Comparison of ENCODE assay signal across 10 cellular contexts in the genomic region with DNA sequence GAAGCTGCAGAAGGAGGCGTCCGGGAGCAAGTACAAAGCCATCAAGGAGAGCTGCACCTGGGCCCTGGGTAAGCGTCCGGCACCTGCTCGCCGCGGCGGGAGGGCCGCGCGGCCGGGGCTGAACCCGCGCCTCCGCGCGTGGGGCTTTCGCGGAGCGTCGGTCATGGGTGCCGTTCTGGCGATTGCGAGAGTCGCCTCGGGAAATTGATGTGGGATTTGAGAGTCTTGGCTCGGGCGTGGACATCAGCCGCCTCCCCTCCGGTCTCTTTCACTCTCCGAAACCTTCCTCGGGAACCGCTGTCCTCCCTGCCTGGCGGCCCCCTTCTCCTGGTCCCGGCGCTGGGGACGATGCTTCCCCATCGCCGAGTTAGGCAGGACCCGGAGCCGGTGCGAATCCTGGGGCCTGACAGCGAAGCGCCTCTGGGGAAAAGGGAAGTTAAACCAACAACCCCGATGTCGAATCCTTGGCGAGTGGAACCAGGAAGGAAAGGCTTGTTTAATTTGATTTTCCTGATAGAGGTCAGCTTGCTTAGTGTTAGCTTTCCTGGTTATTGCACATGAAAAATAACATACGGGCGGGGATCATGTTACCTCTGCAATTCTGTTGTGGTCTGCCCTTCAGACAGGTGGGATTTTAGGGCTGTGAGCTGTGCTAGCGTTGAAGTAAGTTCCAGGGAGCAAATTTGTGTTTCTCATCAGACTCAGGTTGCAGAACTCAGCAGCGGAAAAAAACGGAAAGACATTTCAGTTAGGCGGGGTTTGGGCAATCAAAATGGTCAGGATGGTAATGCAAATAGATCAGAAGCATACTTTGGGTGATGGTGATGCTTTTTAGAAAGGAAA. TPM values are rescaled to one million over a fixed set of nuclear protein-coding genes. Genes with fewer than 3 reads are reported as not detected.
DNase-seq lines count a peak whose midpoint lies in the region; ATAC-seq, FAIRE-seq and TF ChIP-seq lines count a peak whose summit lies in the region.
"Had no signal": no experiment of that assay in that cellular context is flagged by ENCODE, and none has a peak within 500 bp of the region (broad histone marks: within the 10 kb centered on the region; RNA-seq: fewer than 3 reads in every experiment).

No MANE protein-coding gene starts in this region.

- no peaks in the 10 kb centered on the region for H3K9me3 Mint-ChIP-seq in astrocyte (ENCODE audit: unreplicated experiment)

- intact Hi-C loops in sciatic nerve (cut with DNase I) (no loop called here), OCI-LY7 (cut with micrococcal nuclease; ENCODE audit: unreplicated experiment) (no loop called here)

- H3K9ac ChIP-seq in astrocyte (ENCODE audit: low read length) (peak overlapping the region; percentile 68), iPS-18a (ENCODE audit: low read length) (peak overlapping the region; percentile 49)

- peak; percentile 52 for ATAC-seq in sciatic nerve

- TF ChIP-seq CTCF in astrocyte (IDR thresholded peaks at IDR 0.05; ENCODE audit: insufficient read depth, low read depth, low read length) (no peak), OCI-LY7 (conservative IDR thresholded peaks at IDR 0.05; ENCODE audit: low read length) (no peak)

- H3K9me3 ChIP-seq in HAP-1 (no peaks in the 10 kb centered on the region), astrocyte (ENCODE audit: insufficient read depth, low read depth, low read length) (no peaks in the 10 kb centered on the region), iPS-18a (ENCODE audit: control insufficient read depth, low read depth, low read length) (no peaks in the 10 kb centered on the region), OCI-LY7 (ENCODE audit: low read length) (no peaks in the 10 kb centered on the region)

- H3K36me3 ChIP-seq in HAP-1 (replicated peaks) (no peaks in the 10 kb centered on the region), astrocyte (ENCODE audit: insufficient read depth, low read length) (no peaks in the 10 kb centered on the region), iPS-18a (ENCODE audit: control insufficient read depth, low read depth, low read length) (no peaks in the 10 kb centered on the region), OCI-LY7 (ENCODE audit: insufficient read depth, low read length) (no peaks in the 10 kb centered on the region)

- POLR2A ChIA-PET in OCI-LY7 (lab: Charles Lee) = no interaction called here

- H3K4me2 ChIP-seq in astrocyte (ENCODE audit: low read length) (peak overlapping the region; percentile 90), OCI-LY7 (ENCODE audit: low read length) (no peak overlapping the region)

- no peaks in the 10 kb centered on the region for H3K79me2 ChIP-seq in astrocyte (ENCODE audit: insufficient read depth, low read length)
- no peaks in the 10 kb centered on the region for H3K79me2 ChIP-seq in OCI-LY7 (ENCODE audit: insufficient read depth, low read depth, low read length)

- peaks cover 36% of the 10 kb centered on the region for H3K27me3 Mint-ChIP-seq in astrocyte (ENCODE audit: low read depth, unreplicated experiment)

- CTCF ChIA-PET in OCI-LY7 (lab: Charles Lee; ENCODE audit: unreplicated experiment) = no interaction called here

- H2AFZ ChIP-seq in astrocyte (ENCODE audit: low read depth, low read length) = peak overlapping the region; percentile 81
- no peak overlapping the region for H2AFZ ChIP-seq in OCI-LY7 (ENCODE audit: low read length)

- peaks cover 13% of the 10 kb centered on the region for H3K4me1 ChIP-seq in HAP-1
- peaks cover 7% of the 10 kb centered on the region for H3K4me1 ChIP-seq in astrocyte (ENCODE audit: insufficient read depth, low read length)
- H3K4me1 ChIP-seq in iPS-18a (ENCODE audit: control insufficient read depth, low read depth, low read length) = peaks cover 15% of the 10 kb centered on the region
- no peaks in the 10 kb centered on the region for H3K4me1 ChIP-seq in OCI-LY7 (ENCODE audit: insufficient read depth, low read length, poor library complexity, severe bottlenecking)

- H3K27ac Mint-ChIP-seq in astrocyte (ENCODE audit: unreplicated experiment) = peak overlapping the region; percentile 14

- H3K4me3 ChIP-seq in HAP-1 = peak overlapping the region; percentile 49
- peak overlapping the region; percentile 69 for H3K4me3 ChIP-seq in astrocyte (ENCODE audit: insufficient read depth, low read depth, low read length)
- H3K4me3 ChIP-seq in iPS-18a (ENCODE audit: low read length) = peak overlapping the region; percentile 72
- H3K4me3 ChIP-seq in OCI-LY7 (ENCODE audit: low read depth, low read length, poor library complexity, severe bottlenecking) = no peak overlapping the region

- in situ Hi-C loops in G401 (cut with HindIII; ENCODE audit: low sequenced_read_pairs) (no loop called here), HAP-1 (cut with MboI; ENCODE audit: low sequenced_read_pairs) (no loop called here)

- H3K36me3 Mint-ChIP-seq in astrocyte (ENCODE audit: low read depth, unreplicated experiment) = no peaks in the 10 kb centered on the region

- no peaks in the 10 kb centered on the region for H3K9me2 ChIP-seq in OCI-LY7 (ENCODE audit: insufficient read depth, low read length)

- H3K27me3 ChIP-seq in HAP-1 (ENCODE audit: low read depth) (peaks cover 25% of the 10 kb centered on the region), astrocyte (ENCODE audit: insufficient read depth, low read length) (peaks cover 42% of the 10 kb centered on the region), iPS-18a (ENCODE audit: control insufficient read depth, insufficient read depth, low read length) (peaks cover 34% of the 10 kb centered on the region)

- FAIRE-seq in astrocyte (lab: Jason Lieb, UNC) = no peak

- DNase-seq in G401 (ENCODE audit: low spot score) (peak; percentile 60), HAP-1 (ENCODE audit: low spot score in 2 of 2) (peak in 1 of 2 experiments; percentile 45), NCI-H146 (lab: John Stamatoyannopoulos, UW) (peak; percentile 72), astrocyte (ENCODE audit: low read depth) (no peak), sciatic nerve (ENCODE audit: low spot score) (peak; percentile 63), OCI-LY7 (ENCODE audit: low spot score) (no peak), amniotic stem cell (lab: John Stamatoyannopoulos, UW) (no peak)

- H3K4me3 Mint-ChIP-seq in astrocyte (ENCODE audit: unreplicated experiment) = peak overlapping the region; percentile 83

- no peak overlapping the region for H3K27ac ChIP-seq in astrocyte (ENCODE audit: low read depth, low read length)
- H3K27ac ChIP-seq in iPS-18a (ENCODE audit: low read length) = no peak overlapping the region
- no peak overlapping the region for H3K27ac ChIP-seq in OCI-LY7 (ENCODE audit: low read depth, low read length, poor library complexity, severe bottlenecking)

- no TSS peak for BruUV-seq in OCI-LY7 (replicated peaks; lab: Mats Ljungman, UMichigan)

- H4K20me1 ChIP-seq in astrocyte (ENCODE audit: insufficient read depth, low read length) = no peaks in the 10 kb centered on the region
- no peaks in the 10 kb centered on the region for H4K20me1 ChIP-seq in OCI-LY7 (ENCODE audit: insufficient read depth, low read length)

- H3K4me1 Mint-ChIP-seq in astrocyte (ENCODE audit: low read depth, unreplicated experiment) = no peaks in the 10 kb centered on the region

RNA-seq across cellular contexts. Expression of a gene that starts 0.6 kb away (rescaled TPM):
- not detected in 2 replicates for total RNA-seq in G401 (2014; rRNA removed; shearing (Covaris generic))
- 1.5 and 1.9 TPM in 2 replicates for total RNA-seq in astrocyte
- 7.4 TPM for total RNA-seq in sciatic nerve
- not detected in 2 replicates for total RNA-seq in OCI-LY7 (2014; rRNA removed; shearing (Covaris generic))
- total RNA-seq in OCI-LY7 (2022) = not detected in 2 replicates

RNA-seq across cellular contexts. Expression of a gene that starts 55.1 kb away (rescaled TPM):
- total RNA-seq in G401 (2014; rRNA removed; shearing (Covaris generic)) = 4.4 and 9.1 TPM in 2 replicates
- total RNA-seq in astrocyte (36.4 and 43.1 TPM in 2 replicates), sciatic nerve (22.9 TPM), OCI-LY7 (2022) (not detected in 2 replicates)
- not detected in 2 replicates for total RNA-seq in OCI-LY7 (2014; rRNA removed; shearing (Covaris generic))

RNA-seq across cellular contexts. Expression of a gene that starts 56.0 kb away (rescaled TPM):
- total RNA-seq in G401 (2014; rRNA removed; shearing (Covaris generic)) = not detected in 2 replicates
- not detected in 2 replicates for total RNA-seq in astrocyte
- not detected for total RNA-seq in sciatic nerve
- total RNA-seq in OCI-LY7 (2014; rRNA removed; shearing (Covaris generic)) = not detected in 2 replicates
- total RNA-seq in OCI-LY7 (2022) = not detected in 2 replicates
- total RNA-seq: activated CD8-positive, alpha-beta memory T cell treated with anti-CD3 and anti-CD28 coated beads for 36 hours; subcutaneous adipose tissue had no signal

Comparison
In these comparisons a context has a peak if more than half of its experiments do, and no peak if none do; other contexts are left out.
1. DNase-seq: peak in G401 (single experiment), NCI-H146 (single experiment) and sciatic nerve (single experiment); none in astrocyte (single experiment), OCI-LY7 (single experiment) and amniotic stem cell (single experiment).